Comparison of ENCODE assay signal across 8 cellular contexts in genomic region chr16:63461248-63461841, GRCh38.
DNase-seq lines count a peak whose midpoint lies in the region; ATAC-seq and TF ChIP-seq lines count a peak whose summit lies in the region.

No MANE protein-coding gene starts in this region.

- H3K4me3 ChIP-seq in body of pancreas, result no peak overlapping the region
- no peak overlapping the region for H3K4me3 ChIP-seq in CD4-positive, alpha-beta memory T cell (ENCODE audit: low read length in 2 of 2)

- H3K36me3 ChIP-seq in body of pancreas (replicated peaks in 1 of 2; ENCODE audit: insufficient read depth in 1 of 2, low read depth in 2 of 2), result no peaks in the 10 kb centered on the region
- H3K36me3 ChIP-seq in CD4-positive, alpha-beta memory T cell (ENCODE audit: insufficient read depth, low read length), result no peaks in the 10 kb centered on the region

- H3K27ac ChIP-seq in body of pancreas, result no peak overlapping the region
- H3K27ac ChIP-seq in CD4-positive, alpha-beta memory T cell (ENCODE audit: low read depth, low read length), result no peak overlapping the region

- peaks cover 6 to 49% (median 25%) of the 10 kb centered on the region in 8 donors for H3K9me3 Mint-ChIP-seq in CD4-positive, alpha-beta memory T cell

- no peaks in the 10 kb centered on the region for H3K4me1 ChIP-seq in body of pancreas
- H3K4me1 ChIP-seq in CD4-positive, alpha-beta memory T cell (ENCODE audit: insufficient read depth, low read length), result no peaks in the 10 kb centered on the region

- CTCF ChIA-PET in CD4-positive, alpha-beta memory T cell (lab: Charles Lee; ENCODE audit: partially characterized antibody), result no interaction called here

- intact Hi-C loops in body of pancreas (cut with DNase I), result no loop called here
- intact Hi-C loops in CD4-positive, alpha-beta memory T cell (cut with micrococcal nuclease), result no loop called here

- no peaks in the 10 kb centered on the region for H3K27me3 Mint-ChIP-seq in CD4-positive, alpha-beta memory T cell

- TF ChIP-seq POLR2A in body of pancreas (IDR thresholded peaks at IDR 0.05), result no peak

- no peaks in the 10 kb centered on the region for H3K36me3 Mint-ChIP-seq in CD4-positive, alpha-beta memory T cell

- no peak overlapping the region for H3K4me3 Mint-ChIP-seq in CD4-positive, alpha-beta memory T cell

- ATAC-seq in body of pancreas (no peak), left lobe of liver (peak; percentile 55), HG02610 (IDR thresholded peaks at IDR 0.05; ENCODE audit: unreplicated experiment) (no peak), HG03039 (IDR thresholded peaks at IDR 0.05; ENCODE audit: unreplicated experiment) (no peak)

- H3K9me3 ChIP-seq in body of pancreas, result no peaks in the 10 kb centered on the region
- H3K9me3 ChIP-seq in CD4-positive, alpha-beta memory T cell (ENCODE audit: control insufficient read depth in 1 of 2, low read length in 2 of 2), result no peaks in the 10 kb centered on the region

- POLR2A ChIA-PET in CD4-positive, alpha-beta memory T cell (lab: Charles Lee; ENCODE audit: partially characterized antibody), result no interaction called here

- 37 to 39% methylated on average over 3 of the region's 3 CpGs for WGBS in body of pancreas, 2 donors

- H3K27me3 ChIP-seq in body of pancreas, result no peaks in the 10 kb centered on the region
- H3K27me3 ChIP-seq in CD4-positive, alpha-beta memory T cell (ENCODE audit: insufficient read depth, low read length), result no peaks in the 10 kb centered on the region

- peak in 5 of 7 experiments; percentile 29 to 50 (median 43) for TF ChIP-seq CTCF in body of pancreas (IDR thresholded peaks at IDR 0.05)

- no peaks in the 10 kb centered on the region for H3K4me1 Mint-ChIP-seq in CD4-positive, alpha-beta memory T cell

- DNase-seq in DMS53 treated with DMSO at 0.1 percent for 48 hours (lab: John Stamatoyannopoulos, UW; ENCODE audit: unreplicated experiment), result peak; percentile 65
- DNase-seq in NCI-H146 treated with DMSO at 0.1 percent for 48 hours (lab: John Stamatoyannopoulos, UW; ENCODE audit: unreplicated experiment), result peak; percentile 49
- DNase-seq in body of pancreas, result peak in 2 of 4 donors; percentile 27 to 31
- no peak for DNase-seq in left lobe of liver (ENCODE audit: low spot score)
- DNase-seq in stimulated activated CD4-positive, alpha-beta T cell treated with anti-CD3 and anti-CD28 coated beads, Interleukin-1b, Interleukin-23, amount 100 ng/mL, for 48 hours, result no peak
- DNase-seq in CD4-positive, alpha-beta memory T cell, result no peak

- no peak overlapping the region for H3K27ac Mint-ChIP-seq in CD4-positive, alpha-beta memory T cell

Comparison
In these comparisons a context has a peak if more than half of its experiments do, and no peak if none do; other contexts are left out.
1. DNase-seq: peak in DMS53 treated with DMSO at 0.1 percent for 48 hours (single experiment) and NCI-H146 treated with DMSO at 0.1 percent for 48 hours (single experiment); none in left lobe of liver (single experiment), stimulated activated CD4-positive, alpha-beta T cell treated with anti-CD3 and anti-CD28 coated beads, Interleukin-1b, Interleukin-23, amount 100 ng/mL, for 48 hours (single experiment) and CD4-positive, alpha-beta memory T cell (0 of 5).